In the genomic region with DNA sequence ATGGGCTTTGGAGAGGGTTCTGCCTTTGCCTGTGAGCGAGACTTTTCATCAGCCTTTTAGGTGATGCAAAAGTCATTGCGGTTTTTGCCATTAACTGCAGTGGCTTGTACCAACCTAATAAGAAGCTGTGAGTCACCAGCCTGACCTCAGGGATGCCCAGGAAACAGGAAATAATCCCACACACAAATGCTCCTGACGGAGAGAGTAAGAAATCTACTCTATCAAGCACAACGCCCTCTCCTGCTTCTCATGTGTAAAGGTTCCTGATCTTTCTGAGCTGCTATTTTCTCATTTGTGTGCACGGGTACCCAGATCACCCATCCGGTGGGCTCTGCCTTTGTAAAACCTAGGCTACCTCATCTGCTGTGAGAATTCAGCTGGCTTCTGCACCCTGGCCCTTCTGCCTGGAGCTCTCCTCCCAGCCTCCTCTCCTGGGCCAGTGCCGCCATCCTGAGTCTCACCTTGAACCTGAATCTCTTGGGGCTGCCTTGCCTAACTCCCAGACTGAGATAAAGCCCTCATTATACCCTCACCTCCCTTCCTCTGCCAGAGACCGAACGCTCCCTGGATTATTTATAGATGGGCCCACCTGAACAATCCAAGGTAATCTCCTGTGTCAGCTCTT, we compare ENCODE assay signal across 9 cellular contexts.
DNase-seq lines count a peak whose midpoint lies in the region; ATAC-seq and TF ChIP-seq lines count a peak whose summit lies in the region.
"Had no signal": no experiment of that assay in that cellular context is flagged by ENCODE, and none has a peak within 500 bp of the region (broad histone marks: within the 10 kb centered on the region; RNA-seq: fewer than 3 reads in every experiment).

No MANE protein-coding gene starts in this region.

- no peak overlapping the region for H3K9ac ChIP-seq in Karpas-422 (ENCODE audit: low read length)

- no peaks in the 10 kb centered on the region for H3K4me1 ChIP-seq in mucosa of descending colon (ENCODE audit: low read depth)
- no peaks in the 10 kb centered on the region for H3K4me1 ChIP-seq in Karpas-422 (ENCODE audit: low read length)

- H4K20me1 ChIP-seq in Karpas-422 (ENCODE audit: insufficient read depth, low read depth, low read length) = no peaks in the 10 kb centered on the region

- intact Hi-C loops in mucosa of descending colon (cut with DNase I, micrococcal nuclease) = no loop called here

- no peak overlapping the region for H2AFZ ChIP-seq in Karpas-422 (ENCODE audit: low read length)

- no peaks in the 10 kb centered on the region for H3K27me3 ChIP-seq in Karpas-422 (ENCODE audit: low read length)

- no peaks in the 10 kb centered on the region for H3K9me3 ChIP-seq in mucosa of descending colon
- peaks cover 7% of the 10 kb centered on the region for H3K9me3 ChIP-seq in Karpas-422 (ENCODE audit: low read length)

- H3K36me3 ChIP-seq in mucosa of descending colon (ENCODE audit: low read depth) (no peaks in the 10 kb centered on the region), Karpas-422 (ENCODE audit: insufficient read depth, low read length) (no peaks in the 10 kb centered on the region)

- H3K4me2 ChIP-seq in Karpas-422 (ENCODE audit: low read depth, low read length, poor library complexity, severe bottlenecking) = no peak overlapping the region

- peak; percentile 36 for ATAC-seq in stimulated activated naive CD8-positive, alpha-beta T cell treated with anti-CD3 and anti-CD28 coated beads, Interleukin-15, Interleukin-2, amounts not matched to agents 100 U/mL and 50 U/mL, for 24 hours
- no peak for ATAC-seq in mucosa of descending colon

- no peak overlapping the region for H3K27ac ChIP-seq in Karpas-422 (ENCODE audit: low read length)
- H3K27ac ChIP-seq: 22Rv1 had no signal

- H3K79me2 ChIP-seq in Karpas-422 (ENCODE audit: low read length) = no peaks in the 10 kb centered on the region

- no peak overlapping the region for H3K4me3 ChIP-seq in mucosa of descending colon
- no peak overlapping the region for H3K4me3 ChIP-seq in Karpas-422 (ENCODE audit: low read length)

- TF ChIP-seq CTCF in mucosa of descending colon (IDR thresholded peaks at IDR 0.05) = no peak

- no peaks in the 10 kb centered on the region for H3K9me2 ChIP-seq in Karpas-422 (replicated peaks; ENCODE audit: insufficient read depth, low read length)

- DNase-seq in DMS 273 (lab: John Stamatoyannopoulos, UW; ENCODE audit: unreplicated experiment) (peak; percentile 12), DMS 273 treated with DMSO at 0.1 percent for 48 hours (lab: John Stamatoyannopoulos, UW) (no peak), SIG-M5 (lab: John Stamatoyannopoulos, UW) (peak; percentile 56), fibroblast of the conjunctiva (ENCODE audit: low read depth) (peak; percentile 57), mucosa of descending colon (no peak), Karpas-422 (no peak), pons (ENCODE audit: low spot score) (no peak)
- no peak for DNase-seq in stimulated activated naive CD8-positive, alpha-beta T cell treated with anti-CD3 and anti-CD28 coated beads, Interleukin-15, Interleukin-2, amounts not matched to agents 100 U/mL and 50 U/mL, for 24 hours

Comparison
In these comparisons a context has a peak if more than half of its experiments do, and no peak if none do; other contexts are left out.
1. DNase-seq: peak in DMS 273 (single experiment), SIG-M5 (single experiment) and fibroblast of the conjunctiva (single experiment); none in DMS 273 treated with DMSO at 0.1 percent for 48 hours (single experiment), stimulated activated naive CD8-positive, alpha-beta T cell treated with anti-CD3 and anti-CD28 coated beads, Interleukin-15, Interleukin-2, amounts not matched to agents 100 U/mL and 50 U/mL, for 24 hours (single experiment), mucosa of descending colon (0 of 3), Karpas-422 (single experiment) and pons (single experiment).